In the genomic region with DNA sequence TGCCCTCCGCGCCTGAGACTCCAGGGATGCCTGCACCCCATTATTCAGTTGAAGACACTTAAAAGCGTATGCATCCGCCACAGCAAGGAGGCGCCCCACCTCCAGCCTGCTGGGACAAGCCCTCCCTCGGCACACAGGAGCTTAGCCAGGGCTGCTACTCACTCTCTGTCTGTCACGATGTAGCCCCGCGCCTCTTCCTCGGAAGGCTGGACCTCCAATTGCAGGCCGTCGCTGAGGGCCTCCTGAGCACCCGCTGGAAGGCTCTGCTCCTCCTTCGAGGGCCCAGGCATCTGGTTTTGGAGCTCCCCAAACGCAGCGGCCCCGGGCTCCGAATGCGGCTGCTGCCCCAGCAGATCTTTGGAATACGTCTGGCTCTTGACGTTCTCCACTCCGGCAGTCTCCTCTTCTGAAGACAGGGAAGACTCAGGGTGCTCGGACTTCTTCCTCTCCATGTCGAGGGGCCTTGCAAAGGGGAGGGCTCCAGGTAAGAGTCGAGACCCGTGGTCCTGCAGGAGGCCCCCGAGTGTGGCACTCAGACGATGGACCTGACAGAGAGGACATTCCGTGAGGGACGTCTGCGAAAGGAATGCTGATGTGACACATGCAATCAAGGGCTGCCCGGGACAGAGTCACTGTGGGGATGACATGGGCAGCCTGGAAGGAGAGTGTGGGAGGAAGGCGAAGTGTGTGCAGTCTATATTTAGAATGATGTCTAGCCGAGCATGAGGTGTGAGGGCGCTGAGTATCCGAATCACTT, we compare ENCODE assay signal across 18 cellular contexts.
DNase-seq lines count a peak whose midpoint lies in the region; ATAC-seq, FAIRE-seq and TF ChIP-seq lines count a peak whose summit lies in the region.
"Had no signal": no experiment of that assay in that cellular context is flagged by ENCODE, and none has a peak within 500 bp of the region (broad histone marks: within the 10 kb centered on the region; RNA-seq: fewer than 3 reads in every experiment).

No MANE protein-coding gene starts in this region.

- no peak overlapping the region for H3K27ac ChIP-seq in HepG2 (ENCODE audit: extremely low read length, insufficient read depth, low read length)
- H3K27ac ChIP-seq in right lobe of liver, result no peak overlapping the region
- H3K27ac ChIP-seq in kidney (ENCODE audit: low read depth in 2 of 2, low read length in 2 of 2), result no peak overlapping the region
- H3K27ac ChIP-seq in neuronal stem cell (replicated peaks; ENCODE audit: low read length), result no peak overlapping the region
- H3K27ac ChIP-seq: BLaER1, HL-60 had no signal

- H3K27ac Mint-ChIP-seq in natural killer cell, result no peak overlapping the region
- H3K27ac Mint-ChIP-seq: CD8-positive, alpha-beta memory T cell had no signal

- BruUV-seq in HepG2 (replicated peaks; lab: Mats Ljungman, UMichigan), result no TSS peak

- TF ChIP-seq POLR2A in HepG2 (IDR thresholded peaks at IDR 0.05; ENCODE audit: insufficient read depth in 1 of 2, low read depth in 2 of 2, low read length in 2 of 2) (no peak), right lobe of liver (IDR thresholded peaks at IDR 0.05) (no peak)

- no peaks in the 10 kb centered on the region for H3K79me2 ChIP-seq in HepG2 (ENCODE audit: insufficient read depth, low read length)

- DNase-seq in HepG2 (ENCODE audit: low spot score) (no peak), right lobe of liver (no peak), kidney (peak; percentile 48), neuronal stem cell (ENCODE audit: low spot score) (no peak), natural killer cell (no peak)
- DNase-seq: 8988T, AML-193, Caco-2, DND-41, GDM1 had no signal

- H3K4me1 ChIP-seq in HepG2 (ENCODE audit: insufficient read depth, low read length), result peaks cover 14% of the 10 kb centered on the region
- H3K4me1 ChIP-seq in right lobe of liver, result no peaks in the 10 kb centered on the region
- H3K4me1 ChIP-seq in kidney (ENCODE audit: control insufficient read depth in 1 of 2, insufficient read depth in 1 of 2, low read depth in 1 of 2, low read length in 2 of 2), result no peaks in the 10 kb centered on the region
- peaks cover 0 to 6% of the 10 kb centered on the region in 2 donors for H3K4me1 ChIP-seq in neuronal stem cell (ENCODE audit: control insufficient read depth in 2 of 2, insufficient read depth in 1 of 2, low read depth in 1 of 2, low read length in 2 of 2)
- H3K4me1 ChIP-seq: Caco-2 had no signal

- CTCF ChIA-PET in HepG2 (lab: Yijun Ruan, JAX; ENCODE audit: low intra/inter-chr PET ratio, low total read pairs), result no interaction called here

- TF ChIP-seq EP300 in HepG2 (IDR thresholded peaks at IDR 0.05; ENCODE audit: low read depth in 2 of 2, low read length in 2 of 2) (no peak), HepG2 (CRISPR knock-in tag; IDR thresholded peaks at IDR 0.05; ENCODE audit: borderline replicate concordance) (no peak)

- no peak overlapping the region for H3K4me3 ChIP-seq in HepG2 (replicated peaks in 1 of 3; ENCODE audit: insufficient read depth in 1 of 3, low read depth in 2 of 3, low read length in 3 of 3)
- H3K4me3 ChIP-seq in right lobe of liver, result no peak overlapping the region
- no peak overlapping the region for H3K4me3 ChIP-seq in kidney (ENCODE audit: low read length in 2 of 2)
- H3K4me3 ChIP-seq in neuronal stem cell (ENCODE audit: low read length in 2 of 2), result no peak overlapping the region
- H3K4me3 ChIP-seq: BLaER1 had no signal

- no peaks in the 10 kb centered on the region for H3K79me1 ChIP-seq in neuronal stem cell (ENCODE audit: low read depth, low read length)

- H3K4me1 Mint-ChIP-seq in natural killer cell, result no peaks in the 10 kb centered on the region
- H3K4me1 Mint-ChIP-seq: CD8-positive, alpha-beta memory T cell had no signal

- no peak overlapping the region for H2AK5ac ChIP-seq in neuronal stem cell (ENCODE audit: low read depth, low read length)

- POLR2A ChIA-PET in HepG2 (lab: Yijun Ruan, JAX), result no interaction called here

- no peak overlapping the region for H4K8ac ChIP-seq in neuronal stem cell (ENCODE audit: low read depth, low read length)

- 86% methylated on average over 29 of the region's 36 CpGs for WGBS in HepG2 (ENCODE audit: low lambda C conversion rate)
- 74% methylated on average over 19 of the region's 36 CpGs for WGBS in right lobe of liver (ENCODE audit: insufficient coverage, low coverage, low lambda C conversion rate, missing lambda C conversion rate)
- no CpG with 5 or more reads among the region's 36 CpGs for WGBS in neuronal stem cell (ENCODE audit: extremely low coverage in 2 of 2, insufficient read length in 2 of 2, insufficient replicate concordance in 1 of 2), 2 donors

- intact Hi-C loops in HepG2 (cut with micrococcal nuclease; ENCODE audit: unreplicated experiment) (no loop called here), right lobe of liver (cut with DNase I) (no loop called here), kidney (cut with DNase I) (no loop called here), natural killer cell (cut with micrococcal nuclease) (no loop called here)

- H3K27me3 ChIP-seq in HepG2 (ENCODE audit: control insufficient read depth in 1 of 2, insufficient read depth in 2 of 2, low read length in 2 of 2) (no peaks in the 10 kb centered on the region), right lobe of liver (no peaks in the 10 kb centered on the region), neuronal stem cell (ENCODE audit: control insufficient read depth in 3 of 3, insufficient read depth in 3 of 3, low read depth in 1 of 3, low read length in 3 of 3) (peaks cover 0 to 4% (median 2%) of the 10 kb centered on the region in 3 experiments)
- H3K27me3 ChIP-seq: BLaER1 had no signal

- H3K4ac ChIP-seq in neuronal stem cell (ENCODE audit: low read length), result no peak overlapping the region

- in situ Hi-C loops in HepG2 (cut with HindIII; ENCODE audit: extremely low pct_ligation_motif_present, low pct_unique_long_range_greater_than_20kb), result no loop called here

- no peak overlapping the region for H3K4me3 Mint-ChIP-seq in natural killer cell
- H3K4me3 Mint-ChIP-seq: CD8-positive, alpha-beta memory T cell had no signal

- H3K14ac ChIP-seq in neuronal stem cell (ENCODE audit: low read length), result no peak overlapping the region

- no peak for TF ChIP-seq RAD21 in HepG2 (CRISPR knock-in tag; IDR thresholded peaks at IDR 0.05)

- no peaks in the 10 kb centered on the region for H3K9me3 ChIP-seq in HepG2 (ENCODE audit: low read length)
- no peaks in the 10 kb centered on the region for H3K9me3 ChIP-seq in right lobe of liver
- H3K9me3 ChIP-seq in kidney (ENCODE audit: control insufficient read depth in 1 of 2, low read length in 2 of 2), result no peaks in the 10 kb centered on the region
- peaks cover 0 to 39% of the 10 kb centered on the region in 2 donors for H3K9me3 ChIP-seq in neuronal stem cell (replicated peaks in 1 of 2; ENCODE audit: control insufficient read depth in 2 of 2, insufficient read depth in 1 of 2, low read depth in 1 of 2, low read length in 2 of 2)
- H3K9me3 ChIP-seq: BLaER1 had no signal

- H3K9me3 Mint-ChIP-seq in natural killer cell, result no peaks in the 10 kb centered on the region
- H3K9me3 Mint-ChIP-seq: CD8-positive, alpha-beta memory T cell had no signal

- H3K9ac ChIP-seq in HepG2 (ENCODE audit: insufficient read depth, low read depth, low read length) (no peak overlapping the region), kidney (ENCODE audit: low read length in 2 of 2) (no peak overlapping the region), neuronal stem cell (ENCODE audit: low read depth, low read length, poor library complexity) (no peak overlapping the region)
- H3K9ac ChIP-seq: BLaER1 had no signal

- H2BK120ac ChIP-seq in neuronal stem cell (ENCODE audit: low read depth, low read length), result no peak overlapping the region

- no peaks in the 10 kb centered on the region; the same call in 1 of the 2 replicates for H4K20me1 ChIP-seq in HepG2 (ENCODE audit: insufficient read depth, low read length)
- H4K20me1 ChIP-seq: BLaER1 had no signal

- FAIRE-seq in HepG2 (lab: Jason Lieb, UNC), result no peak
- FAIRE-seq in kidney (lab: Jason Lieb, UNC), result no peak
- FAIRE-seq: GM12892, H54 had no signal

- H3K4me2 ChIP-seq in HepG2 (ENCODE audit: low read depth, low read length) (no peak overlapping the region), neuronal stem cell (ENCODE audit: insufficient read depth, low read length, poor library complexity, severe bottlenecking) (no peak overlapping the region)
- H3K4me2 ChIP-seq: BLaER1 had no signal

- no peak overlapping the region for H4K91ac ChIP-seq in neuronal stem cell (ENCODE audit: low read depth, low read length, poor library complexity)

- TF ChIP-seq CTCF in HepG2 (CRISPR knock-in tag; IDR thresholded peaks at IDR 0.05) (no peak), right lobe of liver (IDR thresholded peaks at IDR 0.05) (no peak), kidney (IDR thresholded peaks at IDR 0.05; ENCODE audit: borderline replicate concordance, extremely low read depth, insufficient read depth) (no peak), natural killer cell (IDR thresholded peaks at IDR 0.05) (no peak)

- no peaks in the 10 kb centered on the region; a peak in 2 of 5 replicates for H3K36me3 ChIP-seq in HepG2 (replicated peaks in 1 of 2; ENCODE audit: control insufficient read depth in 1 of 2, insufficient read depth in 2 of 2, low read length in 2 of 2)
- no peaks in the 10 kb centered on the region for H3K36me3 ChIP-seq in right lobe of liver
- H3K36me3 ChIP-seq in kidney (ENCODE audit: control insufficient read depth in 1 of 2, insufficient read depth in 2 of 2, low read length in 2 of 2), result no peaks in the 10 kb centered on the region
- H3K36me3 ChIP-seq in neuronal stem cell (replicated peaks in 1 of 2; ENCODE audit: control insufficient read depth in 2 of 2, insufficient read depth in 2 of 2, low read length in 2 of 2), result peaks cover 0 to 3% of the 10 kb centered on the region in 2 donors

- no peaks in the 10 kb centered on the region for H3K27me3 Mint-ChIP-seq in natural killer cell (ENCODE audit: low read depth in 2 of 2)
- H3K27me3 Mint-ChIP-seq: CD8-positive, alpha-beta memory T cell had no signal

- H3K23ac ChIP-seq in neuronal stem cell (ENCODE audit: low read depth, low read length, poor library complexity), result peak overlapping the region; percentile 25

- H2AFZ ChIP-seq in HepG2 (ENCODE audit: low read length) (no peak overlapping the region), neuronal stem cell (ENCODE audit: low read length) (no peak overlapping the region)

- peak overlapping the region; percentile 41 for H3K18ac ChIP-seq in neuronal stem cell (ENCODE audit: low read length)

- no peaks in the 10 kb centered on the region for H3K36me3 Mint-ChIP-seq in natural killer cell
- H3K36me3 Mint-ChIP-seq: CD8-positive, alpha-beta memory T cell had no signal

- H2BK5ac ChIP-seq in neuronal stem cell (ENCODE audit: low read length), result no peak overlapping the region

- H2BK12ac ChIP-seq in neuronal stem cell (ENCODE audit: low read length), result no peak overlapping the region

- ATAC-seq in HepG2 (no peak), right lobe of liver (no peak), HG03175 (IDR thresholded peaks at IDR 0.05; ENCODE audit: unreplicated experiment) (no peak), HG03354 (IDR thresholded peaks at IDR 0.05; ENCODE audit: poor library complexity, severe bottlenecking, unreplicated experiment) (no peak), GM19463 (IDR thresholded peaks at IDR 0.05; ENCODE audit: unreplicated experiment) (no peak), natural killer cell (no peak)

- H2BK15ac ChIP-seq in neuronal stem cell (ENCODE audit: low read length), result no peak overlapping the region
